Comparison of ENCODE assay signal across 1 cellular context in the genomic region with DNA sequence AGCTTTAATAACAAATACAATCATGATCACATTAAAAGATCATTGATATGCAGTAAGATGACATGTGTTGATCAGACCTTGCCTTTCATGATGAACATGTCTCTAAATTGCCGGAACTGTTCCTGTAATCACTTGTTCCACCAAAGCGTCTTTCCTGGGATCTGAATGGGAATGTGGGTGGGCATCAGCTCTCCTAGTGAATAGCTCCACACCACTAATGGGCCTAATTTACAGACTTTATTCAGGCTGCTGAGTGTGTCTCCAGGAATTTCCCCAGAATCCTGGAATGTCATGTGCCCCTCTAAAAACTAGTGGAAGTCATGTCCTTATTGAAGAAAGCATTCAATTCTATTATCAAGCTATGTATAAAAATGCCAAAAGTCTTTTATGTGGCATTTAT.
TF ChIP-seq lines count a peak whose summit lies in the region.

No MANE protein-coding gene starts in this region.

TF ChIP-seq in WTC11, 78 proteins besides CTCF, POLR2A, EP300 and RAD21 (continued from another document):
- TF ChIP-seq, protein P1, sequence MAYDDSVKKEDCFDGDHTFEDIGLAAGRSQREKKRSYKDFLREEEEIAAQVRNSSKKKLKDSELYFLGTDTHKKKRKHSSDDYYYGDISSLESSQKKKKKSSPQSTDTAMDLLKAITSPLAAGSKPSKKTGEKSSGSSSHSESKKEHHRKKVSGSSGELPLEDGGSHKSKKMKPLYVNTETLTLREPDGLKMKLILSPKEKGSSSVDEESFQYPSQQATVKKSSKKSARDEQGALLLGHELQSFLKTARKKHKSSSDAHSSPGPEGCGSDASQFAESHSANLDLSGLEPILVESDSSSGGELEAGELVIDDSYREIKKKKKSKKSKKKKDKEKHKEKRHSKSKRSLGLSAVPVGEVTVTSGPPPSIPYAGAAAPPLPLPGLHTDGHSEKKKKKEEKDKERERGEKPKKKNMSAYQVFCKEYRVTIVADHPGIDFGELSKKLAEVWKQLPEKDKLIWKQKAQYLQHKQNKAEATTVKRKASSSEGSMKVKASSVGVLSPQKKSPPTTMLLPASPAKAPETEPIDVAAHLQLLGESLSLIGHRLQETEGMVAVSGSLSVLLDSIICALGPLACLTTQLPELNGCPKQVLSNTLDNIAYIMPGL (CRISPR knock-in tag; IDR thresholded peaks at IDR 0.05): no peak
- no peak for TF ChIP-seq MYBL2 (CRISPR knock-in tag; IDR thresholded peaks at IDR 0.05)
- TF ChIP-seq, protein P2, sequence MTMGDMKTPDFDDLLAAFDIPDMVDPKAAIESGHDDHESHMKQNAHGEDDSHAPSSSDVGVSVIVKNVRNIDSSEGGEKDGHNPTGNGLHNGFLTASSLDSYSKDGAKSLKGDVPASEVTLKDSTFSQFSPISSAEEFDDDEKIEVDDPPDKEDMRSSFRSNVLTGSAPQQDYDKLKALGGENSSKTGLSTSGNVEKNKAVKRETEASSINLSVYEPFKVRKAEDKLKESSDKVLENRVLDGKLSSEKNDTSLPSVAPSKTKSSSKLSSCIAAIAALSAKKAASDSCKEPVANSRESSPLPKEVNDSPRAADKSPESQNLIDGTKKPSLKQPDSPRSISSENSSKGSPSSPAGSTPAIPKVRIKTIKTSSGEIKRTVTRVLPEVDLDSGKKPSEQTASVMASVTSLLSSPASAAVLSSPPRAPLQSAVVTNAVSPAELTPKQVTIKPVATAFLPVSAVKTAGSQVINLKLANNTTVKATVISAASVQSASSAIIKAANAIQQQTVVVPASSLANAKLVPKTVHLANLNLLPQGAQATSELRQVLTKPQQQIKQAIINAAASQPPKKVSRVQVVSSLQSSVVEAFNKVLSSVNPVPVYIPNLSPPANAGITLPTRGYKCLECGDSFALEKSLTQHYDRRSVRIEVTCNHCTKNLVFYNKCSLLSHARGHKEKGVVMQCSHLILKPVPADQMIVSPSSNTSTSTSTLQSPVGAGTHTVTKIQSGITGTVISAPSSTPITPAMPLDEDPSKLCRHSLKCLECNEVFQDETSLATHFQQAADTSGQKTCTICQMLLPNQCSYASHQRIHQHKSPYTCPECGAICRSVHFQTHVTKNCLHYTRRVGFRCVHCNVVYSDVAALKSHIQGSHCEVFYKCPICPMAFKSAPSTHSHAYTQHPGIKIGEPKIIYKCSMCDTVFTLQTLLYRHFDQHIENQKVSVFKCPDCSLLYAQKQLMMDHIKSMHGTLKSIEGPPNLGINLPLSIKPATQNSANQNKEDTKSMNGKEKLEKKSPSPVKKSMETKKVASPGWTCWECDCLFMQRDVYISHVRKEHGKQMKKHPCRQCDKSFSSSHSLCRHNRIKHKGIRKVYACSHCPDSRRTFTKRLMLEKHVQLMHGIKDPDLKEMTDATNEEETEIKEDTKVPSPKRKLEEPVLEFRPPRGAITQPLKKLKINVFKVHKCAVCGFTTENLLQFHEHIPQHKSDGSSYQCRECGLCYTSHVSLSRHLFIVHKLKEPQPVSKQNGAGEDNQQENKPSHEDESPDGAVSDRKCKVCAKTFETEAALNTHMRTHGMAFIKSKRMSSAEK (CRISPR knock-in tag; IDR thresholded peaks at IDR 0.05; ENCODE audit: borderline replicate concordance): no peak
